Comparison of ENCODE assay signal across 8 cellular contexts in genomic region chr19:29751932-29752331, GRCh38.
"Had no signal": no experiment of that assay in that cellular context is flagged by ENCODE, and none has a peak within 500 bp of the region (broad histone marks: within the 10 kb centered on the region; RNA-seq: fewer than 3 reads in every experiment).

No MANE protein-coding gene starts in this region.

- H3K27ac ChIP-seq: HL-60, KMS-11 had no signal

- H3K9ac ChIP-seq: KMS-11 had no signal

- H3K4me3 ChIP-seq: K562 had no signal

- FAIRE-seq: HepG2, HTR-8/SVneo, K562 had no signal

- DNase-seq: IMR-90, KBM-7, KG1 had no signal
